Comparison of ENCODE assay signal across 8 cellular contexts in genomic region chr5:472656-473343, GRCh38.
DNase-seq lines count a peak whose midpoint lies in the region; ATAC-seq and TF ChIP-seq lines count a peak whose summit lies in the region.

No MANE protein-coding gene starts in this region.

- in situ Hi-C loops in astrocyte of the cerebellum (cut with HindIII; ENCODE audit: low sequenced_read_pairs): no loop called here

- H3K4me3 ChIP-seq in astrocyte of the cerebellum (ENCODE audit: low read depth, low read length) (peak overlapping the region; percentile 83), retinal pigment epithelial cell (ENCODE audit: low read length) (peak overlapping the region; percentile 67)

- TF ChIP-seq CTCF in astrocyte of the cerebellum (IDR thresholded peaks at IDR 0.05; ENCODE audit: low read depth, low read length, missing control alignments) (no peak), retinal pigment epithelial cell (conservative IDR thresholded peaks at IDR 0.05; ENCODE audit: low read depth, low read length) (no peak)

- DNase-seq in NCI-H1694 (lab: John Stamatoyannopoulos, UW) (peak; percentile 74), T-helper 9 cell (peak; percentile 87), astrocyte of the cerebellum (ENCODE audit: low read depth) (peak; percentile 4), hippocampal formation (lab: John Stamatoyannopoulos, UW) (peak; percentile 77 to 81), retinal pigment epithelial cell (ENCODE audit: low read depth) (peak; percentile 15)

- ATAC-seq in GM18499 (IDR thresholded peaks at IDR 0.05; ENCODE audit: insufficient read depth, unreplicated experiment) (peak; percentile 41), HG02852 (IDR thresholded peaks at IDR 0.05; ENCODE audit: unreplicated experiment) (peak; percentile 67), GM18870 (IDR thresholded peaks at IDR 0.05; ENCODE audit: unreplicated experiment) (no peak)

Comparison
In these comparisons a context has a peak if more than half of its experiments do, and no peak if none do; other contexts are left out.
1. DNase-seq: peak in every context shown above with its lines; median percentile 87 in T-helper 9 cell; 79 in hippocampal formation; 74 in NCI-H1694; 15 in retinal pigment epithelial cell; 4 in astrocyte of the cerebellum.